Comparison of ENCODE assay signal across 35 cellular contexts in genomic region chrX:134982748-134983147, GRCh38. TPM values are rescaled to one million over a fixed set of nuclear protein-coding genes. Genes with fewer than 3 reads are reported as not detected.
"Had no signal": no experiment of that assay in that cellular context is flagged by ENCODE, and none has a peak within 500 bp of the region (broad histone marks: within the 10 kb centered on the region; RNA-seq: fewer than 3 reads in every experiment).

No MANE protein-coding gene starts in this region.

- DNase-seq: Karpas-422, Kasumi-1, KG1, MG63, MM.1S, NCI-H1048, NCI-H1092, NCI-H1092 treated with DMSO at 0.1 percent for 48 hours, NCI-H1105, NCI-H1105 treated with DMSO at 0.1 percent for 48 hours, NCI-H1417, NCI-H1417 treated with DMSO at 0.1 percent for 48 hours, NCI-H1436, NCI-H1436 treated with DMSO at 0.1 percent for 48 hours, NCI-H146, NCI-H1694, NCI-H1694 treated with DMSO at 0.1 percent for 48 hours, NCI-H187, NCI-H187 treated with DMSO at 0.1 percent for 48 hours, NCI-H1930, NCI-H2029, NCI-H2029 treated with DMSO at 0.1 percent for 48 hours, NCI-H2081, NCI-H2081 treated with DMSO at 0.1 percent for 48 hours, NCI-H2107, NCI-H2171, NCI-H2171 treated with DMSO at 0.1 percent for 48 hours, NCI-H2227 treated with DMSO at 0.1 percent for 48 hours, NCI-H226, NCI-H345, NCI-H446, NCI-H446 treated with DMSO at 0.1 percent for 48 hours, NCI-H510A had no signal

- H3K4me3 ChIP-seq: MG63 had no signal

- H3K9ac ChIP-seq: KMS-11 had no signal

- H3K9me3 ChIP-seq: MG63 had no signal

- H3K4me2 ChIP-seq: KMS-11 had no signal

- H3K27ac ChIP-seq: KMS-11 had no signal

- H3K27me3 ChIP-seq: MG63 had no signal

- H3K36me3 ChIP-seq: MG63 had no signal

RNA-seq across cellular contexts. Expression of gene SMIM10, which starts 8.0 kb away (rescaled TPM):
- total RNA-seq: MCF 10A had no signal
